ENCODE assay signal across 8 cellular contexts in genomic region chr2:73290049-73290839, GRCh38. TPM values are rescaled to one million over a fixed set of nuclear protein-coding genes. Genes with fewer than 3 reads are reported as not detected.
DNase-seq lines count a peak whose midpoint lies in the region; ATAC-seq, FAIRE-seq and TF ChIP-seq lines count a peak whose summit lies in the region.

No MANE protein-coding gene starts in this region.

- H3K36me3 ChIP-seq in IMR-90 (ENCODE audit: control insufficient read depth, insufficient read depth, low read length) (no peaks in the 10 kb centered on the region), adrenal gland (replicated peaks in 1 of 2) (no peaks in the 10 kb centered on the region)

- in situ Hi-C loops in IMR-90 (cut with MboI; ENCODE audit: low sequenced_read_pairs): no loop called here

- DNase-seq in DMS79 treated with DMSO at 0.1 percent for 48 hours (lab: John Stamatoyannopoulos, UW) (peak; percentile 55), IMR-90 (peak; percentile 41), adrenal gland (peak in 4 of 7 donors; percentile 29 to 39 (median 32)), left lobe of liver (ENCODE audit: low spot score) (no peak), frontal cortex (ENCODE audit: low spot score in 2 of 2) (no peak)

- no peak overlapping the region for H3K4me2 ChIP-seq in IMR-90 (ENCODE audit: low read depth, low read length)

- no peak overlapping the region for H2AK5ac ChIP-seq in IMR-90 (ENCODE audit: low read depth, low read length)

- TF ChIP-seq POLR2A in IMR-90 (IDR thresholded peaks at IDR 0.05; ENCODE audit: low read depth, low read length) (no peak), adrenal gland (IDR thresholded peaks at IDR 0.05) (no peak)

- H4K91ac ChIP-seq in IMR-90 (ENCODE audit: insufficient read depth, low read depth, low read length): no peak overlapping the region

- no peak overlapping the region for H2BK20ac ChIP-seq in IMR-90 (ENCODE audit: low read depth, low read length)

- H4K8ac ChIP-seq in IMR-90 (ENCODE audit: low read depth in 2 of 2, low read length in 2 of 2): no peak overlapping the region

- no peak overlapping the region for H2BK120ac ChIP-seq in IMR-90 (ENCODE audit: low read depth, low read length)

- WGBS in IMR-90 (ENCODE audit: extremely low coverage in 2 of 2, insufficient read length in 1 of 2), 2 experiments: no CpG with 5 or more reads among the region's 6 CpGs
- 49 to 64% (median 54%) methylated on average over 6 of the region's 6 CpGs for WGBS in adrenal gland, 4 donors

- POLR2A ChIA-PET in IMR-90 (lab: Charles Lee; ENCODE audit: unreplicated experiment): interaction anchor here (0.6 kb wide), 1 partner anchor 13 kb away, joined by 5 read pairs; no protein-coding TSS in a partner anchor

- no peak overlapping the region for H3K18ac ChIP-seq in IMR-90 (ENCODE audit: low read depth, low read length)

- no peak overlapping the region for H2AK9ac ChIP-seq in IMR-90 (replicated peaks; ENCODE audit: low read depth, low read length, poor library complexity)

- no peak overlapping the region for H3K27ac ChIP-seq in IMR-90 (ENCODE audit: insufficient read depth, low read length)
- H3K27ac ChIP-seq in adrenal gland: no peak overlapping the region

- H4K5ac ChIP-seq in IMR-90 (ENCODE audit: low read depth, low read length): no peak overlapping the region

- no peak for FAIRE-seq in frontal cortex (lab: Jason Lieb, UNC)

- TF ChIP-seq RAD21 in IMR-90 (IDR thresholded peaks at IDR 0.05; ENCODE audit: low read length): peak; percentile 28; the same call in 1 of the 2 replicates

- H3K9me3 ChIP-seq in IMR-90 (ENCODE audit: control insufficient read depth, insufficient read depth, low read length): no peaks in the 10 kb centered on the region
- no peaks in the 10 kb centered on the region for H3K9me3 ChIP-seq in adrenal gland (replicated peaks in 1 of 3)

- TF ChIP-seq CTCF in IMR-90 (conservative IDR thresholded peaks at IDR 0.05; ENCODE audit: low read depth, low read length): peak; percentile 51
- peak; percentile 29 to 45 (median 33) for TF ChIP-seq CTCF in adrenal gland (IDR thresholded peaks at IDR 0.05)

- intact Hi-C loops in IMR-90 (cut with micrococcal nuclease): no loop called here
- intact Hi-C loops in adrenal gland (cut with DNase I): no loop called here

- no peaks in the 10 kb centered on the region for H3K9me1 ChIP-seq in IMR-90 (ENCODE audit: insufficient read depth, low read length)

- no peak overlapping the region for H3K23ac ChIP-seq in IMR-90 (ENCODE audit: low read depth, low read length)

- no peak for ATAC-seq in IMR-90 (ENCODE audit: low read depth)
- ATAC-seq in left lobe of liver: peak; percentile 71
- ATAC-seq in GM18907 (IDR thresholded peaks at IDR 0.05; ENCODE audit: unreplicated experiment): no peak
- no peak for ATAC-seq in GM18861 (IDR thresholded peaks at IDR 0.05; ENCODE audit: unreplicated experiment)

- dilution Hi-C loops in IMR-90 (cut with HindIII; ENCODE audit: low sequenced_read_pairs, unreplicated experiment): no loop called here

- no peak overlapping the region for H2BK5ac ChIP-seq in IMR-90 (ENCODE audit: low read depth, low read length, poor library complexity, severe bottlenecking)

- H3K56ac ChIP-seq in IMR-90 (ENCODE audit: extremely low read depth, insufficient read depth, low read length): no peak overlapping the region

- H3K4me1 ChIP-seq in IMR-90 (ENCODE audit: control insufficient read depth, insufficient read depth, low read length) (no peaks in the 10 kb centered on the region; the same call in 1 of the 2 replicates), adrenal gland (replicated peaks in 1 of 2) (peaks cover 8 to 28% of the 10 kb centered on the region in 2 donors)

- BruUV-seq in IMR-90 (replicated peaks; lab: Mats Ljungman, UMichigan): no TSS peak

- no peak overlapping the region for H3K14ac ChIP-seq in IMR-90 (replicated peaks; ENCODE audit: low read depth, low read length)

- H3K27me3 ChIP-seq in IMR-90 (ENCODE audit: control insufficient read depth, insufficient read depth, low read length) (peaks cover 53% of the 10 kb centered on the region), adrenal gland (peaks cover 39% of the 10 kb centered on the region)

- no peak overlapping the region for H3K4ac ChIP-seq in IMR-90 (ENCODE audit: low read depth, low read length)

- no peak overlapping the region for H3K9ac ChIP-seq in IMR-90 (ENCODE audit: low read depth, low read length)

- no peak overlapping the region for H2BK15ac ChIP-seq in IMR-90 (ENCODE audit: low read depth, low read length)

- H4K20me1 ChIP-seq in IMR-90 (ENCODE audit: insufficient read depth, low read length): peaks cover 5% of the 10 kb centered on the region; the same call in 1 of the 2 replicates

- H3K79me1 ChIP-seq in IMR-90 (ENCODE audit: low read depth in 1 of 2, low read length in 2 of 2): no peaks in the 10 kb centered on the region

- CTCF ChIA-PET in IMR-90 (lab: Yijun Ruan, JAX): interaction anchor here (0.5 to 1.0 kb wide), 3 partner anchors 10 to 1917 kb away, joined by 3 to 4 read pairs (median 4); no protein-coding TSS in a partner anchor

- H2AFZ ChIP-seq in IMR-90 (replicated peaks; ENCODE audit: low read length, poor library complexity): no peak overlapping the region

- H3K4me3 ChIP-seq in IMR-90 (ENCODE audit: insufficient read depth, low read depth, low read length) (no peak overlapping the region), adrenal gland (no peak overlapping the region)

TF ChIP-seq in IMR-90, 13 proteins besides CTCF, POLR2A, EP300 and RAD21 (continues in another document):
- no peak for TF ChIP-seq RFX5 (IDR thresholded peaks at IDR 0.05; ENCODE audit: low read depth, low read length)
- TF ChIP-seq, protein P1, sequence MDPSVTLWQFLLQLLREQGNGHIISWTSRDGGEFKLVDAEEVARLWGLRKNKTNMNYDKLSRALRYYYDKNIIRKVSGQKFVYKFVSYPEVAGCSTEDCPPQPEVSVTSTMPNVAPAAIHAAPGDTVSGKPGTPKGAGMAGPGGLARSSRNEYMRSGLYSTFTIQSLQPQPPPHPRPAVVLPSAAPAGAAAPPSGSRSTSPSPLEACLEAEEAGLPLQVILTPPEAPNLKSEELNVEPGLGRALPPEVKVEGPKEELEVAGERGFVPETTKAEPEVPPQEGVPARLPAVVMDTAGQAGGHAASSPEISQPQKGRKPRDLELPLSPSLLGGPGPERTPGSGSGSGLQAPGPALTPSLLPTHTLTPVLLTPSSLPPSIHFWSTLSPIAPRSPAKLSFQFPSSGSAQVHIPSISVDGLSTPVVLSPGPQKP (IDR thresholded peaks at IDR 0.05; ENCODE audit: borderline replicate concordance, low read depth, low read length): no peak
- TF ChIP-seq MAFK (IDR thresholded peaks at IDR 0.05; ENCODE audit: low read depth, low read length): no peak
- no peak for TF ChIP-seq CEBPB (IDR thresholded peaks at IDR 0.05; ENCODE audit: low read depth, low read length)

TF ChIP-seq in PFSK-1, 5 proteins besides CTCF, POLR2A, EP300 and RAD21 (continues in another document):
- TF ChIP-seq FOXP2 (optimal IDR thresholded peaks at IDR 0.05; ENCODE audit: borderline replicate concordance, extremely low read depth, extremely low read length, insufficient read depth): no peak
- no peak for TF ChIP-seq POLR2AphosphoS5 (IDR thresholded peaks at IDR 0.05; ENCODE audit: low read depth, low read length)
- TF ChIP-seq SIN3A (IDR thresholded peaks at IDR 0.05; ENCODE audit: borderline replicate concordance, insufficient read depth, low read length): no peak
- no peak for TF ChIP-seq TAF1 (IDR thresholded peaks at IDR 0.05; ENCODE audit: borderline replicate concordance, insufficient read depth, low read length)

RNA-seq across cellular contexts. Expression of gene EGR4, which starts 3.1 kb away (rescaled TPM):
- total RNA-seq in IMR-90 (2012; rRNA removed): not detected in 2 replicates
- not detected in 2 replicates for polyA plus RNA-seq in IMR-90 (2012; rRNA removed)
- polyA plus RNA-seq in IMR-90 (2012; cell fraction: cytosol; rRNA removed): 0.14 TPM in 2 replicates
- polyA plus RNA-seq in IMR-90 (2012; cell fraction: nucleus; rRNA removed; ENCODE audit: low replicate concordance): 0.30 and 0.76 TPM in 2 replicates
- polyA plus RNA-seq in PFSK-1 (2012; ENCODE audit: insufficient read length, low read depth): not detected
- under 1 TPM in 1 of 8 donors, not detected in 7; 0.30 TPM for total RNA-seq in adrenal gland
- under 1 TPM in 2 of 3 donors, not detected in 1; 0.20 to 0.32 TPM for polyA plus RNA-seq in adrenal gland
- total RNA-seq in left lobe of liver: not detected
- not detected for total RNA-seq in frontal cortex

RNA-seq across cellular contexts. Expression of gene FBXO41, which starts 6.0 kb away (rescaled TPM):
- 0.54 and 0.83 TPM in 2 replicates for total RNA-seq in IMR-90 (2012; rRNA removed)
- 3.4 and 3.7 TPM in 2 replicates for polyA plus RNA-seq in IMR-90 (2012; rRNA removed)
- polyA plus RNA-seq in IMR-90 (2012; cell fraction: cytosol; rRNA removed): 1.5 and 2.1 TPM in 2 replicates
- polyA plus RNA-seq in IMR-90 (2012; cell fraction: nucleus; rRNA removed; ENCODE audit: low replicate concordance): 13.6 and 17.8 TPM in 2 replicates
- 4.8 TPM for polyA plus RNA-seq in PFSK-1 (2012; ENCODE audit: insufficient read length, low read depth)
- 1 to 10 TPM; 4.4 to 8.1 (median 6.0) TPM for total RNA-seq in adrenal gland
- polyA plus RNA-seq in adrenal gland: 10 to 100 TPM in 1 of 3 donors, 1 to 10 TPM in 2; 1.8 to 12.0 (median 3.7) TPM
- 0.33 TPM for total RNA-seq in left lobe of liver
- 20.0 TPM for total RNA-seq in frontal cortex

RNA-seq across cellular contexts. Expression of gene CCT7, which starts 56.1 kb away (rescaled TPM):
- total RNA-seq in IMR-90 (2012; rRNA removed) (557 and 575 TPM in 2 replicates), adrenal gland (100 to 1,000 TPM; 203 to 581 (median 294) TPM), left lobe of liver (93.7 TPM), frontal cortex (214 TPM)
- polyA plus RNA-seq in IMR-90 (2012; rRNA removed) (321 and 329 TPM in 2 replicates), adrenal gland (100 to 1,000 TPM; 120 to 424 (median 246) TPM)
- polyA plus RNA-seq in IMR-90 (2012; cell fraction: cytosol; rRNA removed): 226 and 323 TPM in 2 replicates
- 107 and 114 TPM in 2 replicates for polyA plus RNA-seq in IMR-90 (2012; cell fraction: nucleus; rRNA removed; ENCODE audit: low replicate concordance)
- 520 TPM for polyA plus RNA-seq in PFSK-1 (2012; ENCODE audit: insufficient read length, low read depth)

RNA-seq across cellular contexts. Expression of gene PRADC1, which starts 57.2 kb away (rescaled TPM):
- total RNA-seq in IMR-90 (2012; rRNA removed) (13.1 and 14.4 TPM in 2 replicates), adrenal gland (10 to 100 TPM; 24.4 to 76.3 (median 33.3) TPM), left lobe of liver (24.4 TPM), frontal cortex (7.3 TPM)
- polyA plus RNA-seq in IMR-90 (2012; rRNA removed) (18.4 and 23.1 TPM in 2 replicates), adrenal gland (10 to 100 TPM; 37.9 to 65.8 (median 63.2) TPM)
- polyA plus RNA-seq in IMR-90 (2012; cell fraction: cytosol; rRNA removed): 18.4 and 22.8 TPM in 2 replicates
- polyA plus RNA-seq in IMR-90 (2012; cell fraction: nucleus; rRNA removed; ENCODE audit: low replicate concordance): 5.8 and 9.0 TPM in 2 replicates
- 27.9 TPM for polyA plus RNA-seq in PFSK-1 (2012; ENCODE audit: insufficient read length, low read depth)

Comparison
In these comparisons a context has a peak if more than half of its experiments do, and no peak if none do; other contexts are left out.
1. DNase-seq: peak in DMS79 treated with DMSO at 0.1 percent for 48 hours (single experiment), IMR-90 (single experiment) and adrenal gland (4 of 7); none in left lobe of liver (single experiment) and frontal cortex (0 of 2).